ENCODE assay signal across 1 cellular context in genomic region chr15:66387176-66388056, GRCh38.
TF ChIP-seq lines count a peak whose summit lies in the region.

No MANE protein-coding gene starts in this region.

TF ChIP-seq in IMR-90, 13 proteins besides CTCF, POLR2A, EP300 and RAD21 (continued from another document):
- TF ChIP-seq RCOR1 (IDR thresholded peaks at IDR 0.05; ENCODE audit: insufficient replicate concordance, low read length) (no peak), BHLHE40 (IDR thresholded peaks at IDR 0.05; ENCODE audit: low read depth, low read length) (no peak)
